Comparison of ENCODE assay signal across 21 cellular contexts in the genomic region with DNA sequence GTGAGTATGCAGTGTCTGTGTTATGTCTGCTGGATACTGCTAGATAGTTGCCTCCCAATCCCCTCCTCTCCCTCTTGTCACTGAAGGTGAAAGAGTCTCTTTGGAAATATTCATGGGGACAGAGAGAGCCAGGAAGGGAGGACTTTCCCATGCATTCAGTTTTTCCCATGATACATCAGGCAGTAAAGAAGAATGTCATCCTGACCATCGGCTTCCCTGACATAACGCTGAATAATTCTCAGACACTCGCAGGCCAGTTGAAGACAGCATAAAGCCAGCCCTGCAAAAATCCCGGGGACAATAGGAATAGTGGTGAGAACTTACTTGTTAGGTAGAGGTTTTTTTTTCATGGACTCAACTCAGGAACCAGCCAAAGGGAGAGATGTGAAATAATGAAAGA. TPM values are rescaled to one million over a fixed set of nuclear protein-coding genes. Genes with fewer than 3 reads are reported as not detected.
DNase-seq lines count a peak whose midpoint lies in the region; ATAC-seq, FAIRE-seq and TF ChIP-seq lines count a peak whose summit lies in the region.
"Had no signal": no experiment of that assay in that cellular context is flagged by ENCODE, and none has a peak within 500 bp of the region (broad histone marks: within the 10 kb centered on the region; RNA-seq: fewer than 3 reads in every experiment).

No MANE protein-coding gene starts in this region.

- no peak overlapping the region for H2BK12ac ChIP-seq in H1 (ENCODE audit: low read depth, low read length)
- no peak overlapping the region for H2BK12ac ChIP-seq in trophoblast cell (ENCODE audit: low read length)

- H4K8ac ChIP-seq in H1 (ENCODE audit: extremely low read depth, insufficient read depth, low read length) (no peak overlapping the region), trophoblast cell (ENCODE audit: low read depth, low read length) (no peak overlapping the region)

- no peak overlapping the region for H3K56ac ChIP-seq in H1 (replicated peaks; ENCODE audit: insufficient read length, low read depth, low read length)

- no peak overlapping the region for H3K18ac ChIP-seq in H1 (ENCODE audit: extremely low read depth, low read length)
- no peak overlapping the region for H3K18ac ChIP-seq in trophoblast cell (ENCODE audit: low read length)

- no peaks in the 10 kb centered on the region for H3K4me1 Mint-ChIP-seq in activated naive CD8-positive, alpha-beta T cell treated with anti-CD3 and anti-CD28 coated beads, Interleukin-2, amount 50 U/mL, for 24 hours
- H3K4me1 Mint-ChIP-seq: B cell; CD8-positive, alpha-beta memory T cell had no signal

- H3K9me3 Mint-ChIP-seq in activated naive CD8-positive, alpha-beta T cell treated with anti-CD3 and anti-CD28 coated beads, Interleukin-2, amount 50 U/mL, for 24 hours = no peaks in the 10 kb centered on the region
- H3K9me3 Mint-ChIP-seq: CD4-positive, alpha-beta T cell; H9 had no signal

- POLR2A ChIA-PET in H1 (lab: Charles Lee; ENCODE audit: partially characterized antibody) = no interaction called here

- H3K27ac ChIP-seq in H1 (ENCODE audit: low read depth, low read length) (no peak overlapping the region), trophoblast cell (ENCODE audit: low read depth, low read length) (no peak overlapping the region), psoas muscle (no peak overlapping the region)
- H3K27ac ChIP-seq: BLaER1, GM23248 had no signal

- H3K4me2 ChIP-seq in H1 (ENCODE audit: insufficient read depth in 1 of 2, low read depth in 2 of 2, low read length in 2 of 2) = no peak overlapping the region
- H3K4me2 ChIP-seq in trophoblast cell (ENCODE audit: low read length) = no peak overlapping the region
- H3K4me2 ChIP-seq: BLaER1 had no signal

- H3K9ac ChIP-seq in H1 (replicated peaks in 1 of 4; ENCODE audit: extremely low read depth in 1 of 4, low read depth in 3 of 4, low read length in 3 of 4) (no peak overlapping the region), trophoblast cell (ENCODE audit: low read length) (no peak overlapping the region)
- H3K9ac ChIP-seq: BLaER1, GM23248 had no signal

- no peak overlapping the region for H2BK15ac ChIP-seq in H1 (ENCODE audit: low read length)

- H4K91ac ChIP-seq in H1 (replicated peaks; ENCODE audit: insufficient read length, low read length) (no peak overlapping the region), trophoblast cell (ENCODE audit: low read depth, low read length) (no peak overlapping the region)

- no peak overlapping the region for H3K4me3 ChIP-seq in H1 (ENCODE audit: extremely low read depth in 1 of 4, insufficient read depth in 2 of 4, low read depth in 3 of 4, low read length in 4 of 4)
- no peak overlapping the region for H3K4me3 ChIP-seq in trophoblast cell (ENCODE audit: low read depth, low read length)
- no peak overlapping the region for H3K4me3 ChIP-seq in psoas muscle
- H3K4me3 ChIP-seq: BLaER1, GM12878, GM23248 had no signal

- no peaks in the 10 kb centered on the region for H3K79me2 ChIP-seq in H1 (ENCODE audit: control insufficient read depth in 1 of 2, insufficient read depth in 2 of 2, low read length in 2 of 2)
- no peaks in the 10 kb centered on the region for H3K79me2 ChIP-seq in trophoblast cell (ENCODE audit: control insufficient read depth, insufficient read depth, low read length, poor library complexity)

- no peak overlapping the region for H4K5ac ChIP-seq in H1 (ENCODE audit: insufficient read length, low read depth, low read length)

- no peak overlapping the region for H4K12ac ChIP-seq in trophoblast cell (ENCODE audit: low read depth, low read length)

- H3K14ac ChIP-seq in H1 (ENCODE audit: insufficient read length) = no peak overlapping the region
- H3K14ac ChIP-seq in trophoblast cell (ENCODE audit: low read length) = no peak overlapping the region

- WGBS in H1 (ENCODE audit: extremely low coverage in 1 of 2, insufficient coverage in 1 of 2, insufficient read length in 1 of 2, insufficient replicate concordance in 2 of 2, low coverage in 1 of 2, low lambda C conversion rate in 2 of 2, missing lambda C conversion rate in 1 of 2), 2 experiments = 73% methylated on average over 4 of the region's 4 CpGs; no CpG with 5 or more reads in 1 of the 2 experiments
- no CpG with 5 or more reads among the region's 4 CpGs for WGBS in trophoblast cell (ENCODE audit: extremely low coverage, insufficient coverage, insufficient read length)
- WGBS in psoas muscle, 3 donors = 82 to 84% (median 83%) methylated on average over 4 of the region's 4 CpGs

- H3K27me3 Mint-ChIP-seq in activated naive CD8-positive, alpha-beta T cell treated with anti-CD3 and anti-CD28 coated beads, Interleukin-2, amount 50 U/mL, for 24 hours = no peaks in the 10 kb centered on the region

- H3K9me3 ChIP-seq in H1 (ENCODE audit: insufficient read depth in 2 of 2, low read depth in 1 of 2, low read length in 1 of 2) (no peaks in the 10 kb centered on the region), trophoblast cell (ENCODE audit: insufficient read depth, low read depth, low read length) (no peaks in the 10 kb centered on the region), psoas muscle (no peaks in the 10 kb centered on the region)
- H3K9me3 ChIP-seq: BLaER1 had no signal

- TF ChIP-seq RAD21 in H1 (IDR thresholded peaks at IDR 0.05 in 1 of 2, conservative IDR thresholded peaks at IDR 0.05 in 1 of 2; ENCODE audit: low read depth in 2 of 2, low read length in 2 of 2) = no peak

- no peaks in the 10 kb centered on the region for H4K20me1 ChIP-seq in H1 (replicated peaks in 1 of 2; ENCODE audit: control insufficient read depth in 1 of 2, insufficient read depth in 2 of 2, low read length in 2 of 2)
- H4K20me1 ChIP-seq: BLaER1 had no signal

- H2BK5ac ChIP-seq in H1 (ENCODE audit: low read depth, low read length) (no peak overlapping the region), trophoblast cell (ENCODE audit: low read depth, low read length, poor library complexity) (no peak overlapping the region)

- H3K4me1 ChIP-seq in H1 (replicated peaks in 1 of 4; ENCODE audit: control insufficient read depth in 3 of 4, insufficient read depth in 4 of 4, low read length in 3 of 4) (no peaks in the 10 kb centered on the region), trophoblast cell (ENCODE audit: control insufficient read depth in 1 of 2, insufficient read depth in 2 of 2, low read length in 2 of 2) (no peaks in the 10 kb centered on the region), psoas muscle (no peaks in the 10 kb centered on the region)
- H3K4me1 ChIP-seq: BLaER1 had no signal

- H3K36me3 ChIP-seq in H1 (ENCODE audit: control insufficient read depth in 2 of 4, insufficient read depth in 4 of 4, low read length in 3 of 4) (no peaks in the 10 kb centered on the region), trophoblast cell (ENCODE audit: control insufficient read depth in 1 of 2, insufficient read depth in 2 of 2, low read length in 2 of 2) (no peaks in the 10 kb centered on the region), psoas muscle (ENCODE audit: insufficient read depth in 1 of 2, low read depth in 1 of 2) (no peaks in the 10 kb centered on the region)
- H3K36me3 ChIP-seq: BLaER1 had no signal

- H3K79me1 ChIP-seq in H1 (ENCODE audit: low read depth, low read length) = no peaks in the 10 kb centered on the region
- no peaks in the 10 kb centered on the region for H3K79me1 ChIP-seq in trophoblast cell (ENCODE audit: low read length)

- no peak for ATAC-seq in HG03439 (IDR thresholded peaks at IDR 0.05; ENCODE audit: unreplicated experiment)
- ATAC-seq in activated naive CD8-positive, alpha-beta T cell treated with anti-CD3 and anti-CD28 coated beads, Interleukin-2, amount 50 U/mL, for 24 hours = no peak
- no peak for ATAC-seq in psoas muscle
- ATAC-seq: GM12878, HCT116 had no signal

- peak; percentile 33 for FAIRE-seq in HTR-8/SVneo (lab: Jason Lieb, UNC)
- FAIRE-seq in H1 (lab: Jason Lieb, UNC) = no peak
- FAIRE-seq: D721Med, GM12878, GM19239 had no signal

- H3K4me3 Mint-ChIP-seq in activated naive CD8-positive, alpha-beta T cell treated with anti-CD3 and anti-CD28 coated beads, Interleukin-2, amount 50 U/mL, for 24 hours = no peak overlapping the region
- H3K4me3 Mint-ChIP-seq: B cell; CD14-positive monocyte; CD4-positive, alpha-beta T cell; CD8-positive, alpha-beta memory T cell; H9 had no signal

- H3K23ac ChIP-seq in H1 (ENCODE audit: insufficient read length) (no peak overlapping the region), trophoblast cell (ENCODE audit: low read length) (no peak overlapping the region)

- H3K27me3 ChIP-seq in H1 (replicated peaks in 1 of 4; ENCODE audit: control insufficient read depth in 3 of 4, extremely low read depth in 1 of 4, insufficient read depth in 3 of 4, low read length in 3 of 4) (no peaks in the 10 kb centered on the region), trophoblast cell (ENCODE audit: insufficient read depth, low read length) (no peaks in the 10 kb centered on the region), psoas muscle (ENCODE audit: insufficient read depth in 3 of 3, low read length in 2 of 3) (peaks cover 0 to 2% (median 0%) of the 10 kb centered on the region in 3 donors)
- H3K27me3 ChIP-seq: BLaER1 had no signal

- DNase-seq in HTR-8/SVneo (ENCODE audit: insufficient read length, low spot score) (no peak), H1 (ENCODE audit: low read depth in 1 of 2, low spot score in 2 of 2) (no peak), trophoblast cell (peak; percentile 69 to 74), psoas muscle (no peak)
- no peak for DNase-seq in activated naive CD8-positive, alpha-beta T cell treated with anti-CD3 and anti-CD28 coated beads, Interleukin-2, amount 50 U/mL, for 24 hours
- DNase-seq: CD4-positive, alpha-beta T cell; CD8-positive, alpha-beta memory T cell; DMS 273 treated with DMSO at 0.1 percent for 48 hours; DMS79; EL; GDM1; GM23248; H9 had no signal

- TF ChIP-seq EP300 in H1 (IDR thresholded peaks at IDR 0.05; ENCODE audit: borderline replicate concordance in 1 of 2, low read depth in 2 of 2, low read length in 2 of 2) = no peak

- no peaks in the 10 kb centered on the region for H3K36me3 Mint-ChIP-seq in activated naive CD8-positive, alpha-beta T cell treated with anti-CD3 and anti-CD28 coated beads, Interleukin-2, amount 50 U/mL, for 24 hours (ENCODE audit: low read depth)
- H3K36me3 Mint-ChIP-seq: CD14-positive monocyte; CD8-positive, alpha-beta memory T cell had no signal

- H2AK5ac ChIP-seq in H1 (ENCODE audit: low read depth, low read length) = no peak overlapping the region
- H2AK5ac ChIP-seq in trophoblast cell (ENCODE audit: low read length) = no peak overlapping the region

- H2BK20ac ChIP-seq in H1 (ENCODE audit: low read length) = peak overlapping the region; percentile 6; the same call in 1 of the 2 replicates

- intact Hi-C loops in psoas muscle (cut with DNase I) = no loop called here

- no peak overlapping the region for H2BK120ac ChIP-seq in H1 (replicated peaks; ENCODE audit: low read depth, low read length)
- H2BK120ac ChIP-seq in trophoblast cell (ENCODE audit: insufficient read depth, low read length, poor library complexity) = no peak overlapping the region

- CTCF ChIA-PET in H1 (lab: Charles Lee; ENCODE audit: partially characterized antibody) = interaction anchor here (4.1 kb wide), 1 partner anchor 9 kb away, joined by 16 read pairs; no protein-coding TSS in a partner anchor

- H3K23me2 ChIP-seq in H1 (ENCODE audit: low read depth, low read length) = no peaks in the 10 kb centered on the region

- H2AFZ ChIP-seq in H1 (ENCODE audit: low read length) = no peak overlapping the region
- H2AFZ ChIP-seq in trophoblast cell (ENCODE audit: insufficient read depth, low read length, poor library complexity) = no peak overlapping the region
- H2AFZ ChIP-seq: GM23248 had no signal

- H3K27ac Mint-ChIP-seq in activated naive CD8-positive, alpha-beta T cell treated with anti-CD3 and anti-CD28 coated beads, Interleukin-2, amount 50 U/mL, for 24 hours = no peak overlapping the region
- H3K27ac Mint-ChIP-seq: B cell; CD14-positive monocyte; CD4-positive, alpha-beta T cell; CD8-positive, alpha-beta memory T cell had no signal

- TF ChIP-seq CTCF in H1 (IDR thresholded peaks at IDR 0.05; ENCODE audit: control extremely low read depth in 1 of 3, insufficient read depth in 1 of 3, low read depth in 1 of 3, low read length in 3 of 3) (no peak), psoas muscle (IDR thresholded peaks at IDR 0.05) (no peak)

- no peak for TF ChIP-seq POLR2A in H1 (IDR thresholded peaks at IDR 0.05; ENCODE audit: control extremely low read depth in 1 of 2, low read depth in 2 of 2, low read length in 2 of 2)

- H3K4ac ChIP-seq in H1 (replicated peaks; ENCODE audit: insufficient read length, low read depth, low read length) (no peak overlapping the region), trophoblast cell (ENCODE audit: low read depth, low read length) (no peak overlapping the region)

RNA-seq across cellular contexts. Expression of a gene that starts 58.1 kb away (rescaled TPM):
- total RNA-seq in H1 (2021; fragmentation: NEBNext Ultra II Directional; extraction: Animal tissue kit (Norgen Biotek cat#: 25700)) = 2.8 and 3.1 TPM in 2 replicates
- polyA plus RNA-seq in H1 (2011; rRNA removed) (0.77 and 1.9 TPM in 2 replicates), psoas muscle (10 to 100 TPM in 2 of 3 donors, 1 to 10 TPM in 1; 7.5 to 14.6 (median 12.0) TPM)
- 0.92 TPM for polyA plus RNA-seq in H1 (2011; cell fraction: cytosol; rRNA removed)
- polyA plus RNA-seq in H1 (2011; cell fraction: nucleus; rRNA removed) = 2.5 TPM
- polyA plus RNA-seq in H1 (2012, experiment 1 of 2) = 0.90 to 1.6 TPM (median 1.3 TPM) in 4 replicates
- polyA plus RNA-seq in H1 (2012, experiment 2 of 2) = 0.67 TPM
- polyA plus RNA-seq in H1 (2013, experiment 1 of 2) = 1.4 TPM
- polyA plus RNA-seq in H1 (2013, experiment 2 of 2) = 1.5 TPM
- 0.63 and 1.0 TPM in 2 replicates for polyA minus RNA-seq in H1 (2011; rRNA and poly(A)+ RNA removed)
- 1.2 TPM for polyA minus RNA-seq in H1 (2011; cell fraction: cytosol; rRNA and poly(A)+ RNA removed)
- 6.7 TPM for polyA minus RNA-seq in H1 (2011; cell fraction: nucleus; rRNA and poly(A)+ RNA removed)
- 44.4 and 44.9 TPM in 2 replicates for polyA plus RNA-seq in trophoblast cell (2013)
- total RNA-seq in psoas muscle = 10 to 100 TPM; 11.6 to 17.2 (median 14.7) TPM
- polyA plus RNA-seq: CD8-positive, alpha-beta memory T cell had no signal

Comparison
In these comparisons a context has a peak if more than half of its experiments do, and no peak if none do; other contexts are left out.
1. DNase-seq: peak in trophoblast cell (2 of 2); none in HTR-8/SVneo (single experiment), H1 (0 of 2), activated naive CD8-positive, alpha-beta T cell treated with anti-CD3 and anti-CD28 coated beads, Interleukin-2, amount 50 U/mL, for 24 hours (single experiment) and psoas muscle (0 of 2).